Comparison of ENCODE assay signal across 23 cellular contexts in the genomic region with DNA sequence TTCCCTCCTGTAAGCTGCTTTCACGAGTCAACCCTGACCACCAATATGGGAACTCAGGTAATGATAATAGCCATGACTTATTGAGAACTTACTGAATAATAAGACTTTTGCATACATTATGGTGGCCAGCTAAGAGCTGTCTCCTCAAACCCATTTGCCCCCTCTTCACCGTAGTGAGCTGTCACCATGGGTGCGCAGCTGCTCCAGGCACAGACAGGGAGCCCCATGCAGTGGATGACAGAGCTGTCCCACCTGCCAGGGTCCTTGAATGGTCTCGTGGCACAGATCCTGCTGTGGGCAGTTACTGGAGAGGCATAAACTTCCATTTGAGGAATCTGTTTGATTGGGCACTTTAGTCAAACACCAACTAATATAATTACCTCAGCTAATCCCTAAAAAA. TPM values are rescaled to one million over a fixed set of nuclear protein-coding genes. Genes with fewer than 3 reads are reported as not detected.
"Had no signal": no experiment of that assay in that cellular context is flagged by ENCODE, and none has a peak within 500 bp of the region (broad histone marks: within the 10 kb centered on the region; RNA-seq: fewer than 3 reads in every experiment).

No MANE protein-coding gene starts in this region.

- H3K36me3 ChIP-seq: brain microvascular endothelial cell, cardiac muscle cell had no signal

- H3K4me3 ChIP-seq: cardiac muscle cell, SK-N-MC had no signal

- H3K4me3 Mint-ChIP-seq: activated CD8-positive, alpha-beta T cell treated with anti-CD3 and anti-CD28 coated beads for 36 hours; activated naive CD8-positive, alpha-beta T cell treated with anti-CD3 and anti-CD28 coated beads for 36 hours had no signal

- H3K36me3 Mint-ChIP-seq: activated naive CD4-positive, alpha-beta T cell treated with anti-CD3 and anti-CD28 coated beads, Interleukin-2, amount 10 ng/mL, durations not matched to agents 7 days and 5 days; activated naive CD8-positive, alpha-beta T cell treated with anti-CD3 and anti-CD28 coated beads for 36 hours; T-cell had no signal

- H3K27ac ChIP-seq: brain microvascular endothelial cell, cardiac muscle cell, SK-N-MC, VCaP had no signal

- H3K9me3 Mint-ChIP-seq: activated CD8-positive, alpha-beta T cell treated with anti-CD3 and anti-CD28 coated beads for 36 hours; activated naive CD4-positive, alpha-beta T cell treated with anti-CD3 and anti-CD28 coated beads, Interleukin-2, amount 10 ng/mL, durations not matched to agents 7 days and 5 days; activated naive CD8-positive, alpha-beta T cell treated with anti-CD3 and anti-CD28 coated beads for 36 hours; activated T-cell treated with anti-CD3 and anti-CD28 coated beads, Interleukin-2, amount 50 U/mL, for 72 hours; activated T-helper 2 cell treated with anti-CD3 and anti-CD28 coated beads, Interferon-gamma antibody, Interleukin-2, Interleukin-4, amounts not matched to agents 10 μg/mL and 5 μg/mL and 100 μg/mL, durations not matched to agents 14 hours and 24 hours and 36 hours; T-cell had no signal

- H3K27ac Mint-ChIP-seq: activated CD8-positive, alpha-beta T cell treated with anti-CD3 and anti-CD28 coated beads for 36 hours; activated naive CD4-positive, alpha-beta T cell treated with anti-CD3 and anti-CD28 coated beads, Interleukin-2, amount 10 ng/mL, durations not matched to agents 7 days and 5 days; activated naive CD8-positive, alpha-beta T cell treated with anti-CD3 and anti-CD28 coated beads for 36 hours; activated T-cell treated with anti-CD3 and anti-CD28 coated beads, Interleukin-2, amount 50 U/mL, for 72 hours; activated T-helper 2 cell treated with anti-CD3 and anti-CD28 coated beads, Interferon-gamma antibody, Interleukin-2, Interleukin-4, amounts not matched to agents 10 μg/mL and 5 μg/mL and 100 μg/mL, durations not matched to agents 14 hours and 24 hours and 36 hours; T-cell had no signal

- DNase-seq: activated CD4-positive, CD25-positive, alpha-beta regulatory T cell; activated CD8-positive, alpha-beta memory T cell treated with anti-CD3 and anti-CD28 coated beads, Interleukin-2, amount 50 U/mL, for 4 hours; activated gamma-delta T cell treated with Interleukin-2 at 50 U/mL for 16 hours; activated naive CD4-positive, alpha-beta T cell treated with anti-CD3 and anti-CD28 coated beads, Interleukin-2, amount 10 ng/mL, durations not matched to agents 7 days and 5 days; activated naive CD8-positive, alpha-beta T cell treated with anti-CD3 and anti-CD28 coated beads for 36 hours; activated T-cell treated with anti-CD3 and anti-CD28 coated beads, Interleukin-2, amount 50 U/mL, for 72 hours; brain microvascular endothelial cell; NCI-H1048; NCI-H146; NCI-H187 treated with DMSO at 0.1 percent for 48 hours; NCI-H2171; NCI-H226; NCI-H510A treated with DMSO at 0.1 percent for 48 hours; NCI-H748 treated with DMSO at 0.1 percent for 48 hours; T1000 had no signal

- ATAC-seq: activated CD8-positive, alpha-beta T cell treated with anti-CD3 and anti-CD28 coated beads for 36 hours; T-cell had no signal

RNA-seq across cellular contexts. Expression of a gene that starts 1.9 kb away (rescaled TPM):
- total RNA-seq: activated CD8-positive, alpha-beta T cell treated with anti-CD3 and anti-CD28 coated beads for 36 hours; activated naive CD8-positive, alpha-beta T cell treated with anti-CD3 and anti-CD28 coated beads for 36 hours; activated T-cell treated with anti-CD3 and anti-CD28 coated beads, Interleukin-2, amount 50 U/mL, for 72 hours; activated T-helper 2 cell treated with anti-CD3 and anti-CD28 coated beads, Interferon-gamma antibody, Interleukin-2, Interleukin-4, amounts not matched to agents 10 μg/mL and 5 μg/mL and 100 μg/mL, durations not matched to agents 14 hours and 24 hours and 36 hours; cardiac muscle cell; OCI-LY7; RPMI7951; T-cell had no signal
- polyA plus RNA-seq: cardiac muscle cell had no signal

RNA-seq across cellular contexts. Expression of a gene that starts 59.1 kb away (rescaled TPM):
- total RNA-seq: activated CD8-positive, alpha-beta T cell treated with anti-CD3 and anti-CD28 coated beads for 36 hours; activated naive CD8-positive, alpha-beta T cell treated with anti-CD3 and anti-CD28 coated beads for 36 hours; activated T-cell treated with anti-CD3 and anti-CD28 coated beads, Interleukin-2, amount 50 U/mL, for 72 hours; activated T-helper 2 cell treated with anti-CD3 and anti-CD28 coated beads, Interferon-gamma antibody, Interleukin-2, Interleukin-4, amounts not matched to agents 10 μg/mL and 5 μg/mL and 100 μg/mL, durations not matched to agents 14 hours and 24 hours and 36 hours; OCI-LY7; T-cell had no signal
